1 cellular context compared by ENCODE assay signal in genomic region chr11:130069684-130070108, GRCh38.
A peak's percentile ranks its signal among the peaks of the same experiment; 100 is the strongest.
TF ChIP-seq lines count a peak whose summit lies in the region.

TSS of gene APLP2 (plus strand) at chr11:130069894. CDS start at chr11:130069978, 84 bp downstream.

TF ChIP-seq in HepG2, 621 proteins besides CTCF, POLR2A, EP300 and RAD21 (continued from another document and continues in another):
- no peak for TF ChIP-seq ZBTB34 (CRISPR knock-in tag; IDR thresholded peaks at IDR 0.05)
- TF ChIP-seq ZSCAN20 (CRISPR knock-in tag; IDR thresholded peaks at IDR 0.05; ENCODE audit: borderline replicate concordance) = 0 out of 2 replicates have a peak, but pooled peaks have one; percentile 44
- TF ChIP-seq HOXA3 (CRISPR knock-in tag; IDR thresholded peaks at IDR 0.05) = peak; percentile 44; the same call in 1 of the 2 replicates
- TF ChIP-seq THRA (CRISPR knock-in tag; IDR thresholded peaks at IDR 0.05; ENCODE audit: borderline replicate concordance) = 0 out of 2 replicates have a peak, but pooled peaks have one; percentile 15
- TF ChIP-seq ZNF121 (CRISPR knock-in tag; IDR thresholded peaks at IDR 0.05) = no peak
- peak; percentile 52; the same call in 1 of the 2 replicates for TF ChIP-seq BORCS8-MEF2B (CRISPR knock-in tag; IDR thresholded peaks at IDR 0.05)
- peak; percentile 100 for TF ChIP-seq TAF1 (CRISPR knock-in tag; IDR thresholded peaks at IDR 0.05)
- no peak for TF ChIP-seq CEBPB (IDR thresholded peaks at IDR 0.05; ENCODE audit: borderline replicate concordance, low read depth, low read length)
- peak; percentile 88 for TF ChIP-seq ZNF616 (CRISPR knock-in tag; IDR thresholded peaks at IDR 0.05; ENCODE audit: low read depth)
- 0 out of 2 replicates have a peak, but pooled peaks have one; percentile 11 for TF ChIP-seq HNRNPL (IDR thresholded peaks at IDR 0.05; ENCODE audit: low read depth, low read length)
- no peak for TF ChIP-seq ZNF451 (CRISPR knock-in tag; IDR thresholded peaks at IDR 0.05)
- peak; percentile 41 for TF ChIP-seq RXRB (CRISPR knock-in tag; IDR thresholded peaks at IDR 0.05; ENCODE audit: borderline replicate concordance)
- TF ChIP-seq IKZF1 (IDR thresholded peaks at IDR 0.05) = no peak
- TF ChIP-seq IKZF4 (CRISPR knock-in tag; IDR thresholded peaks at IDR 0.05; ENCODE audit: borderline replicate concordance, low read depth, not compliant biosample characterization) = peak; percentile 16
- TF ChIP-seq YEATS4 (CRISPR knock-in tag; IDR thresholded peaks at IDR 0.05; ENCODE audit: borderline replicate concordance) = 0 out of 2 replicates have a peak, but pooled peaks have one; percentile 39
- no peak for TF ChIP-seq FIP1L1 (IDR thresholded peaks at IDR 0.05; ENCODE audit: borderline replicate concordance, insufficient read depth, low read depth, low read length)
- peak; percentile 86 for TF ChIP-seq NFYB (CRISPR knock-in tag; IDR thresholded peaks at IDR 0.05)
- TF ChIP-seq ZNF589 (CRISPR knock-in tag; conservative IDR thresholded peaks at IDR 0.05) = no peak
- no peak for TF ChIP-seq KMT2B (CRISPR knock-in tag; IDR thresholded peaks at IDR 0.05)
- no peak for TF ChIP-seq HOXD1 (CRISPR knock-in tag; IDR thresholded peaks at IDR 0.05)
- TF ChIP-seq CEBPG (CRISPR knock-in tag; IDR thresholded peaks at IDR 0.05) = no peak
- no peak for TF ChIP-seq PCBP1 (IDR thresholded peaks at IDR 0.05; ENCODE audit: borderline replicate concordance, low read depth, low read length)
- TF ChIP-seq GABPB1 (CRISPR knock-in tag; IDR thresholded peaks at IDR 0.05) = peak; percentile 94
- TF ChIP-seq DPF2 (CRISPR knock-in tag; IDR thresholded peaks at IDR 0.05; ENCODE audit: borderline replicate concordance, low read depth) = no peak
- no peak for TF ChIP-seq NFRKB (IDR thresholded peaks at IDR 0.05)
- TF ChIP-seq ONECUT2 (CRISPR knock-in tag; IDR thresholded peaks at IDR 0.05) = peak; percentile 21; the same call in 1 of the 2 replicates
- TF ChIP-seq ZNF704 (CRISPR knock-in tag; IDR thresholded peaks at IDR 0.05; ENCODE audit: borderline replicate concordance) = 0 out of 2 replicates have a peak, but pooled peaks have one; percentile 34
- TF ChIP-seq ZNF850 (CRISPR knock-in tag; conservative IDR thresholded peaks at IDR 0.05) = 0 out of 2 replicates have a peak, but pooled peaks have one; percentile 70
- peak; percentile 55; the same call in 1 of the 2 replicates for TF ChIP-seq ZNF710 (CRISPR knock-in tag; IDR thresholded peaks at IDR 0.05; ENCODE audit: borderline replicate concordance)
- no peak; the same call in 1 of the 2 replicates for TF ChIP-seq ZNF766 (CRISPR knock-in tag; IDR thresholded peaks at IDR 0.05; ENCODE audit: borderline replicate concordance)
- TF ChIP-seq GATAD1 (CRISPR knock-in tag; IDR thresholded peaks at IDR 0.05) = peak; percentile 64
- TF ChIP-seq ZSCAN31 (CRISPR knock-in tag; IDR thresholded peaks at IDR 0.05; ENCODE audit: low read depth) = peak; percentile 45
- TF ChIP-seq ZNF574 (CRISPR knock-in tag; IDR thresholded peaks at IDR 0.05) = peak; percentile 93
- TF ChIP-seq ZNF274 (CRISPR knock-in tag; IDR thresholded peaks at IDR 0.05) = 0 out of 2 replicates have a peak, but pooled peaks have one; percentile 28
- no peak for TF ChIP-seq NR2F6 (IDR thresholded peaks at IDR 0.05)
- TF ChIP-seq NR2F6 (CRISPR knock-in tag; IDR thresholded peaks at IDR 0.05) = peak; percentile 26; the same call in 1 of the 2 replicates
- TF ChIP-seq SP1 (IDR thresholded peaks at IDR 0.05) = no peak
- TF ChIP-seq SP1 (CRISPR knock-in tag; IDR thresholded peaks at IDR 0.05) = peak; percentile 89
- peak; percentile 81; the same call in 1 of the 2 replicates for TF ChIP-seq RFXAP (CRISPR knock-in tag; IDR thresholded peaks at IDR 0.05; ENCODE audit: borderline replicate concordance)
- TF ChIP-seq BHLHE40 (IDR thresholded peaks at IDR 0.05; ENCODE audit: low read length) = no peak
- TF ChIP-seq ZNF782 (CRISPR knock-in tag; IDR thresholded peaks at IDR 0.05; ENCODE audit: borderline replicate concordance) = 0 out of 2 replicates have a peak, but pooled peaks have one; percentile 51
- peak in 1 of 2 experiments; percentile 64; a peak in 1 of 4 replicates for TF ChIP-seq KLF16 (CRISPR knock-in tag; IDR thresholded peaks at IDR 0.05)
- TF ChIP-seq KDM1A (CRISPR knock-in tag; IDR thresholded peaks at IDR 0.05) = no peak
- TF ChIP-seq NFKB2 (CRISPR knock-in tag; IDR thresholded peaks at IDR 0.05; ENCODE audit: borderline replicate concordance) = peak; percentile 74; the same call in 1 of the 2 replicates
- TF ChIP-seq MYPOP (CRISPR knock-in tag; IDR thresholded peaks at IDR 0.05) = 0 out of 2 replicates have a peak, but pooled peaks have one; percentile 22
- no peak for TF ChIP-seq FLYWCH1 (CRISPR knock-in tag; IDR thresholded peaks at IDR 0.05)
- peak; percentile 61; the same call in 1 of the 2 replicates for TF ChIP-seq ZNF773 (CRISPR knock-in tag; IDR thresholded peaks at IDR 0.05; ENCODE audit: borderline replicate concordance)
- no peak for TF ChIP-seq FOSL1 (CRISPR knock-in tag; IDR thresholded peaks at IDR 0.05; ENCODE audit: borderline replicate concordance)
- peak; percentile 64 for TF ChIP-seq GABPA (IDR thresholded peaks at IDR 0.05; ENCODE audit: low read depth, low read length)
- TF ChIP-seq GABPA (CRISPR knock-in tag; IDR thresholded peaks at IDR 0.05; ENCODE audit: low read depth) = peak; percentile 90
- no peak for TF ChIP-seq JUND (CRISPR knock-in tag; IDR thresholded peaks at IDR 0.05)
- no peak for TF ChIP-seq ZNF577 (CRISPR knock-in tag; IDR thresholded peaks at IDR 0.05; ENCODE audit: borderline replicate concordance, low read depth)
- 0 out of 2 replicates have a peak, but pooled peaks have one; percentile 48 for TF ChIP-seq ZNF557 (CRISPR knock-in tag; IDR thresholded peaks at IDR 0.05)
- TF ChIP-seq CREB1 (IDR thresholded peaks at IDR 0.05) = peak; percentile 69
- peak; percentile 43; the same call in 1 of the 2 replicates for TF ChIP-seq CREB1 (CRISPR knock-in tag; IDR thresholded peaks at IDR 0.05)
- peak; percentile 43; the same call in 1 of the 2 replicates for TF ChIP-seq ZNF441 (CRISPR knock-in tag; IDR thresholded peaks at IDR 0.05; ENCODE audit: borderline replicate concordance)
- TF ChIP-seq TGIF2 (CRISPR knock-in tag; IDR thresholded peaks at IDR 0.05) = peak; percentile 79
- TF ChIP-seq ATAD3A (CRISPR knock-in tag; IDR thresholded peaks at IDR 0.05) = no peak
- TF ChIP-seq DRAP1 (CRISPR knock-in tag; IDR thresholded peaks at IDR 0.05) = peak; percentile 96
- no peak for TF ChIP-seq IRF1 (CRISPR knock-in tag; IDR thresholded peaks at IDR 0.05; ENCODE audit: low read depth)
